Comparison of ENCODE assay signal across 18 cellular contexts in genomic region chr5:172695431-172696054, GRCh38. TPM values are rescaled to one million over a fixed set of nuclear protein-coding genes. Genes with fewer than 3 reads are reported as not detected.
DNase-seq lines count a peak whose midpoint lies in the region; ATAC-seq, FAIRE-seq and TF ChIP-seq lines count a peak whose summit lies in the region.
"Had no signal": no experiment of that assay in that cellular context is flagged by ENCODE, and none has a peak within 500 bp of the region (broad histone marks: within the 10 kb centered on the region; RNA-seq: fewer than 3 reads in every experiment).

No MANE protein-coding gene starts in this region.

- POLR2A ChIA-PET in CD4-positive, alpha-beta T cell (lab: Charles Lee) = no interaction called here
- POLR2A ChIA-PET in GM10248 (lab: Yijun Ruan, JAX) = no interaction called here

- H4K91ac ChIP-seq in mesenchymal stem cell (ENCODE audit: low read length) = peak overlapping the region; percentile 45

- no peaks in the 10 kb centered on the region for H3K9me3 ChIP-seq in CD4-positive, alpha-beta T cell (ENCODE audit: control insufficient read depth, low read length)
- H3K9me3 ChIP-seq in esophagus muscularis mucosa (no peaks in the 10 kb centered on the region), mesenchymal stem cell (ENCODE audit: control insufficient read depth, low read length) (no peaks in the 10 kb centered on the region)

- H3K4me1 Mint-ChIP-seq in CD4-positive, alpha-beta T cell (ENCODE audit: low read depth) = peaks cover 16% of the 10 kb centered on the region
- peaks cover 12% of the 10 kb centered on the region for H3K4me1 Mint-ChIP-seq in stimulated activated memory B cell treated with anti-CD40 and anti-IgM and Interleukin-4, amounts not matched to agents 10 μg/mL and 1 μg/mL and 100 μg/mL, for 72 hours

- H3K4me2 ChIP-seq in mesenchymal stem cell (ENCODE audit: low read length, poor library complexity, severe bottlenecking) = no peak overlapping the region

- WGBS in esophagus muscularis mucosa = 38% methylated on average over 9 of the region's 12 CpGs
- WGBS in mesenchymal stem cell = 93% methylated on average over 10 of the region's 12 CpGs

- intact Hi-C loops in CD4-positive, alpha-beta T cell (cut with DNase I, micrococcal nuclease) = loop anchor here (5.0 to 10.0 kb wide), 4 partner anchors 401 to 1278 kb away; partner anchors contain the start of genes BOD1 (in 1 of the 2) and FGF18 (in 1 of the 2)
- intact Hi-C loops in esophagus muscularis mucosa (cut with DNase I) = loop anchor here (2.0 to 5.0 kb wide), 2 partner anchors 55 to 233 kb away; partner anchors contain the start of gene NEURL1B

- no peak for FAIRE-seq in GM12891 (lab: Jason Lieb, UNC)
- FAIRE-seq: HTR-8/SVneo had no signal

- H2BK12ac ChIP-seq in mesenchymal stem cell (ENCODE audit: low read length in 2 of 2) = peak overlapping the region in 1 of 2 experiments; percentile 61

- no peak overlapping the region for H3K4ac ChIP-seq in mesenchymal stem cell (ENCODE audit: low read depth in 1 of 2, low read length in 2 of 2)

- peak overlapping the region; percentile 15 for H3K4me3 Mint-ChIP-seq in CD4-positive, alpha-beta T cell
- H3K4me3 Mint-ChIP-seq in stimulated activated memory B cell treated with anti-CD40 and anti-IgM and Interleukin-4, amounts not matched to agents 10 μg/mL and 1 μg/mL and 100 μg/mL, for 72 hours = no peak overlapping the region
- H3K4me3 Mint-ChIP-seq: neural crest cell had no signal

- H3K4me3 ChIP-seq in esophagus muscularis mucosa = no peak overlapping the region
- H3K4me3 ChIP-seq in mesenchymal stem cell (ENCODE audit: insufficient read depth in 1 of 2, low read depth in 1 of 2, low read length in 2 of 2) = no peak overlapping the region

- no peak for ATAC-seq in CD4-positive, alpha-beta T cell (ENCODE audit: poor library complexity)
- peak; percentile 32 for ATAC-seq in stimulated activated memory B cell treated with anti-CD40 and anti-IgM and Interleukin-4, amounts not matched to agents 10 μg/mL and 1 μg/mL and 100 μg/mL, for 72 hours
- no peak for ATAC-seq in HG03442 (IDR thresholded peaks at IDR 0.05; ENCODE audit: unreplicated experiment)
- ATAC-seq: left lobe of liver had no signal

- H3K36me3 Mint-ChIP-seq in CD4-positive, alpha-beta T cell (ENCODE audit: low read depth) = no peaks in the 10 kb centered on the region
- no peaks in the 10 kb centered on the region for H3K36me3 Mint-ChIP-seq in stimulated activated memory B cell treated with anti-CD40 and anti-IgM and Interleukin-4, amounts not matched to agents 10 μg/mL and 1 μg/mL and 100 μg/mL, for 72 hours

- H3K18ac ChIP-seq in mesenchymal stem cell (ENCODE audit: low read depth in 1 of 2, low read length in 2 of 2) = peak overlapping the region in 1 of 2 experiments; percentile 5

- no peak for DNase-seq in CD4-positive, alpha-beta T cell
- DNase-seq in esophagus muscularis mucosa (ENCODE audit: extremely low spot score) = no peak
- no peak for DNase-seq in mesenchymal stem cell
- DNase-seq in GM10248 (ENCODE audit: extremely low spot score) = no peak
- DNase-seq in GM12891 (ENCODE audit: insufficient read length, low spot score) = no peak
- DNase-seq in NK-92 (lab: John Stamatoyannopoulos, UW; ENCODE audit: unreplicated experiment) = no peak
- DNase-seq: cerebellar nuclear complex; DMS 273 treated with DMSO at 0.1 percent for 48 hours; erythroblast; NCI-H2081 treated with DMSO at 0.1 percent for 48 hours; NK-92 treated with Interleukin-12 subunit alpha and Interleukin-12 subunit beta, amount 100 ng/mL, for 24 hours; SIG-M5; T1000 had no signal

- H3K23ac ChIP-seq in mesenchymal stem cell (ENCODE audit: low read length in 2 of 2) = no peak overlapping the region

- TF ChIP-seq POLR2A in esophagus muscularis mucosa (IDR thresholded peaks at IDR 0.05; ENCODE audit: low read depth) (no peak), GM12891 (IDR thresholded peaks at IDR 0.05; ENCODE audit: low read depth, low read length) (no peak)

- H3K79me1 ChIP-seq in mesenchymal stem cell (replicated peaks; ENCODE audit: low read length, poor library complexity, severe bottlenecking) = no peaks in the 10 kb centered on the region

- H3K4me1 ChIP-seq in esophagus muscularis mucosa (peaks cover 56 to 75% (median 66%) of the 10 kb centered on the region in 4 donors), mesenchymal stem cell (ENCODE audit: control insufficient read depth, insufficient read depth, low read depth, low read length) (peaks cover 12% of the 10 kb centered on the region)

- TF ChIP-seq CTCF in CD4-positive, alpha-beta T cell (IDR thresholded peaks at IDR 0.05) = no peak
- no peak for TF ChIP-seq CTCF in esophagus muscularis mucosa (IDR thresholded peaks at IDR 0.05)
- TF ChIP-seq CTCF in GM10248 (IDR thresholded peaks at IDR 0.05; ENCODE audit: control extremely low read depth, extremely low read depth, low read depth, missing control alignments) = no peak

- no peak overlapping the region for H3K9ac ChIP-seq in mesenchymal stem cell (ENCODE audit: low read length)

- no peak overlapping the region for H2AFZ ChIP-seq in mesenchymal stem cell (ENCODE audit: low read depth, low read length)

- H2AK5ac ChIP-seq in mesenchymal stem cell (ENCODE audit: low read length, severe bottlenecking) = no peak overlapping the region

- peaks cover 0 to 5% (median 2%) of the 10 kb centered on the region in 4 donors for H3K36me3 ChIP-seq in esophagus muscularis mucosa
- H3K36me3 ChIP-seq in mesenchymal stem cell (ENCODE audit: control insufficient read depth in 1 of 2, insufficient read depth in 2 of 2, low read depth in 1 of 2, low read length in 2 of 2) = no peaks in the 10 kb centered on the region

- H3K9me3 Mint-ChIP-seq in CD4-positive, alpha-beta T cell = no peaks in the 10 kb centered on the region
- H3K9me3 Mint-ChIP-seq in stimulated activated memory B cell treated with anti-CD40 and anti-IgM and Interleukin-4, amounts not matched to agents 10 μg/mL and 1 μg/mL and 100 μg/mL, for 72 hours = no peaks in the 10 kb centered on the region
- H3K9me3 Mint-ChIP-seq: neural crest cell had no signal

- H2BK5ac ChIP-seq in mesenchymal stem cell (ENCODE audit: low read depth, low read length, poor library complexity, severe bottlenecking) = no peak overlapping the region

- CTCF ChIA-PET in CD4-positive, alpha-beta T cell (lab: Charles Lee) = interaction anchor here (1.6 kb wide), 1 partner anchor 237 kb away, joined by 4 read pairs; no protein-coding TSS in a partner anchor
- CTCF ChIA-PET in GM10248 (lab: Yijun Ruan, JAX) = interaction anchor here (0.7 to 2.8 kb wide), 12 partner anchors 10 to 234 kb away, joined by 3 to 13 read pairs (median 4); no protein-coding TSS in a partner anchor

- no peak overlapping the region for H3K14ac ChIP-seq in mesenchymal stem cell (ENCODE audit: low read length in 2 of 2)

- no peaks in the 10 kb centered on the region for H3K27me3 Mint-ChIP-seq in CD4-positive, alpha-beta T cell
- H3K27me3 Mint-ChIP-seq in stimulated activated memory B cell treated with anti-CD40 and anti-IgM and Interleukin-4, amounts not matched to agents 10 μg/mL and 1 μg/mL and 100 μg/mL, for 72 hours = peaks cover 1% of the 10 kb centered on the region

- H4K8ac ChIP-seq in mesenchymal stem cell (ENCODE audit: low read length) = peak overlapping the region; percentile 7

- no peaks in the 10 kb centered on the region for H3K27me3 ChIP-seq in CD4-positive, alpha-beta T cell (ENCODE audit: control insufficient read depth, insufficient read depth, low read length)
- no peaks in the 10 kb centered on the region for H3K27me3 ChIP-seq in esophagus muscularis mucosa
- peaks cover 15 to 17% of the 10 kb centered on the region in 2 experiments for H3K27me3 ChIP-seq in mesenchymal stem cell (ENCODE audit: control insufficient read depth in 1 of 2, insufficient read depth in 1 of 2, low read length in 2 of 2)

- no peak overlapping the region for H2BK120ac ChIP-seq in mesenchymal stem cell (ENCODE audit: low read depth, low read length)

- TF ChIP-seq EP300 in esophagus muscularis mucosa (IDR thresholded peaks at IDR 0.05) = no peak

- H3K27ac ChIP-seq in CD4-positive, alpha-beta T cell (ENCODE audit: low read depth, low read length) = no peak overlapping the region
- H3K27ac ChIP-seq in esophagus muscularis mucosa (replicated peaks in 1 of 4) (peak overlapping the region; percentile 70 to 84 (median 79)), mesenchymal stem cell (ENCODE audit: low read length, poor library complexity, severe bottlenecking) (no peak overlapping the region)

- no peak overlapping the region for H2BK15ac ChIP-seq in mesenchymal stem cell (ENCODE audit: low read depth, poor library complexity, severe bottlenecking)

- H3K27ac Mint-ChIP-seq in CD4-positive, alpha-beta T cell = peak overlapping the region; percentile 44
- H3K27ac Mint-ChIP-seq in stimulated activated memory B cell treated with anti-CD40 and anti-IgM and Interleukin-4, amounts not matched to agents 10 μg/mL and 1 μg/mL and 100 μg/mL, for 72 hours = no peak overlapping the region

TF ChIP-seq in GM12891, 5 proteins besides CTCF, POLR2A, EP300 and RAD21:
- TF ChIP-seq POU2F2 (IDR thresholded peaks at IDR 0.05; ENCODE audit: low read depth, low read length) (no peak), SPI1 (IDR thresholded peaks at IDR 0.05; ENCODE audit: low read depth, low read length) (no peak), POLR2AphosphoS5 (IDR thresholded peaks at IDR 0.05; ENCODE audit: low read depth, low read length) (no peak), PAX5 (IDR thresholded peaks at IDR 0.05; ENCODE audit: insufficient read depth, low read length, severe bottlenecking) (no peak), TAF1 (IDR thresholded peaks at IDR 0.05; ENCODE audit: low read depth, low read length) (no peak)

RNA-seq across cellular contexts. Expression of gene NEURL1B, which starts 54.5 kb away (rescaled TPM):
- total RNA-seq in CD4-positive, alpha-beta T cell = under 1 TPM; 0.08 to 0.16 TPM
- 10 to 100 TPM; 34.1 to 87.1 (median 60.2) TPM for total RNA-seq in esophagus muscularis mucosa
- polyA plus RNA-seq in mesenchymal stem cell (2013, experiment 1 of 2) = 2.0 TPM
- 1.8 TPM for polyA plus RNA-seq in mesenchymal stem cell (2013, experiment 2 of 2)
- polyA plus RNA-seq in GM12891 (2012; ENCODE audit: low read depth, missing spikeins) = 0.30 TPM

Comparison
In these comparisons a context has a peak if more than half of its experiments do, and no peak if none do; other contexts are left out.
1. H3K27ac ChIP-seq: peak in esophagus muscularis mucosa (4 of 4); none in CD4-positive, alpha-beta T cell (single experiment) and mesenchymal stem cell (single experiment).
2. RNA of gene NEURL1B, which starts 54.5 kb away (total RNA-seq): 34.1 to 87.1 TPM in esophagus muscularis mucosa; 0.08 to 0.16 TPM in CD4-positive, alpha-beta T cell; every median in the first group is over 10 times any median in the second.